In genomic region chr17:74758846-74759163, GRCh38 we compare ENCODE assay signal across 9 cellular contexts. TPM values are rescaled to one million over a fixed set of nuclear protein-coding genes. Genes with fewer than 3 reads are reported as not detected.
A peak's percentile ranks its signal among the peaks of the same experiment; 100 is the strongest.
DNase-seq lines count a peak whose midpoint lies in the region; ATAC-seq and TF ChIP-seq lines count a peak whose summit lies in the region.
"Had no signal": no experiment of that assay in that cellular context is flagged by ENCODE, and none has a peak within 500 bp of the region (broad histone marks: within the 10 kb centered on the region; RNA-seq: fewer than 3 reads in every experiment).

No MANE protein-coding gene starts in this region.

- no peaks in the 10 kb centered on the region for H3K36me3 ChIP-seq in Panc1 (ENCODE audit: control insufficient read depth, insufficient read depth, low read length)

- CTCF ChIA-PET in Panc1 (lab: Charles Lee), result interaction anchor here (0.6 to 1.2 kb wide), 2 partner anchors 9 to 12 kb away, joined by 3 to 5 read pairs; no protein-coding TSS in a partner anchor
- CTCF ChIA-PET in WTC11 (lab: Charles Lee), result interaction anchor here (0.9 to 6.7 kb wide), 9 partner anchors 9 to 193 kb away, joined by 4 to 115 read pairs (median 19); partner anchors contain the start of genes NAT9 and RAB37

- H3K4me1 ChIP-seq in Panc1 (ENCODE audit: control insufficient read depth, insufficient read depth, low read length), result peaks cover 42% of the 10 kb centered on the region
- peaks cover 26% of the 10 kb centered on the region for H3K4me1 ChIP-seq in foreskin keratinocyte

- intact Hi-C loops in activated CD4-positive, alpha-beta T cell treated with anti-CD3 and anti-CD28 coated beads, Interleukin-2, amount 10 ng/mL, durations not matched to agents 24 days and 14 days (cut with micrococcal nuclease), result loop anchor here (1.0 to 2.0 kb wide), 2 partner anchors 8 to 16 kb away; no protein-coding TSS in a partner anchor
- intact Hi-C loops in Panc1 (cut with micrococcal nuclease; ENCODE audit: unreplicated experiment), result no loop called here

- peak overlapping the region; percentile 74 for H3K4me3 Mint-ChIP-seq in activated CD4-positive, alpha-beta T cell treated with anti-CD3 and anti-CD28 coated beads, Interleukin-2, amount 10 ng/mL, durations not matched to agents 24 days and 14 days
- no peak overlapping the region for H3K4me3 Mint-ChIP-seq in WTC11

- H3K4me1 Mint-ChIP-seq in activated CD4-positive, alpha-beta T cell treated with anti-CD3 and anti-CD28 coated beads, Interleukin-2, amount 10 ng/mL, durations not matched to agents 24 days and 14 days, result peaks cover 57% of the 10 kb centered on the region
- peaks cover 52% of the 10 kb centered on the region for H3K4me1 Mint-ChIP-seq in WTC11

- H3K27ac Mint-ChIP-seq in activated CD4-positive, alpha-beta T cell treated with anti-CD3 and anti-CD28 coated beads, Interleukin-2, amount 10 ng/mL, durations not matched to agents 24 days and 14 days, result peak overlapping the region; percentile 78
- H3K27ac Mint-ChIP-seq in WTC11, result no peak overlapping the region

- H3K36me3 Mint-ChIP-seq in activated CD4-positive, alpha-beta T cell treated with anti-CD3 and anti-CD28 coated beads, Interleukin-2, amount 10 ng/mL, durations not matched to agents 24 days and 14 days (ENCODE audit: low read depth), result peaks cover 4% of the 10 kb centered on the region
- no peaks in the 10 kb centered on the region for H3K36me3 Mint-ChIP-seq in WTC11

- H3K27me3 Mint-ChIP-seq in activated CD4-positive, alpha-beta T cell treated with anti-CD3 and anti-CD28 coated beads, Interleukin-2, amount 10 ng/mL, durations not matched to agents 24 days and 14 days, result no peaks in the 10 kb centered on the region
- no peaks in the 10 kb centered on the region for H3K27me3 Mint-ChIP-seq in WTC11 (ENCODE audit: low read depth)

- in situ Hi-C loops in Panc1 (cut with HindIII; ENCODE audit: low pct_unique_long_range_greater_than_20kb, low sequenced_read_pairs), result no loop called here

- H3K27me3 ChIP-seq in Panc1 (ENCODE audit: control insufficient read depth, insufficient read depth, low read length), result no peaks in the 10 kb centered on the region
- H3K27me3 ChIP-seq in foreskin keratinocyte, result no peaks in the 10 kb centered on the region

- peak; percentile 72 for DNase-seq in activated CD4-positive, alpha-beta T cell treated with anti-CD3 and anti-CD28 coated beads, Interleukin-2, amount 10 ng/mL, durations not matched to agents 24 days and 14 days
- DNase-seq in activated CD4-positive, alpha-beta T cell treated with anti-CD3 and anti-CD28 coated beads, Interleukin-2, amount 50 U/mL, for 1 hour, result no peak
- DNase-seq in Panc1 (ENCODE audit: low read depth, low spot score), result no peak
- peak; percentile 40 to 63 for DNase-seq in foreskin keratinocyte
- no peak for DNase-seq in stimulated activated naive CD8-positive, alpha-beta T cell treated with anti-CD3 and anti-CD28 coated beads, Interleukin-15, Interleukin-2, amounts not matched to agents 100 U/mL and 50 U/mL, for 24 hours
- no peak for DNase-seq in HCEC 1CT
- no peak for DNase-seq in WTC11 (ENCODE audit: low spot score)

- TF ChIP-seq CTCF in Panc1 (IDR thresholded peaks at IDR 0.05) (no peak), foreskin keratinocyte (conservative IDR thresholded peaks at IDR 0.05) (peak; percentile 25), WTC11 (IDR thresholded peaks at IDR 0.05) (no peak)

- no TSS peak for BruUV-seq in Panc1 (replicated peaks; lab: Mats Ljungman, UMichigan)

- H3K9me3 ChIP-seq in Panc1 (ENCODE audit: control insufficient read depth, insufficient read depth, low read depth, low read length), result no peaks in the 10 kb centered on the region

- POLR2A ChIA-PET in Panc1 (lab: Charles Lee), result no interaction called here
- POLR2A ChIA-PET in WTC11 (lab: Charles Lee), result interaction anchor here (1.2 to 2.1 kb wide), 3 partner anchors 9 to 17 kb away, joined by 4 to 8 read pairs (median 6); no protein-coding TSS in a partner anchor

- no peak overlapping the region for H3K27ac ChIP-seq in Panc1 (ENCODE audit: low read length)
- peak overlapping the region; percentile 73 for H3K27ac ChIP-seq in foreskin keratinocyte

- ATAC-seq in Panc1 (peak; percentile 46; the same call in 1 of the 2 replicates), foreskin keratinocyte (peak; percentile 65), WTC11 (no peak), HG03045 (IDR thresholded peaks at IDR 0.05; ENCODE audit: unreplicated experiment) (no peak)
- peak; percentile 54 for ATAC-seq in stimulated activated naive CD8-positive, alpha-beta T cell treated with anti-CD3 and anti-CD28 coated beads, Interleukin-15, Interleukin-2, amounts not matched to agents 100 U/mL and 50 U/mL, for 24 hours

- H3K4me3 ChIP-seq in Panc1 (ENCODE audit: low read depth in 2 of 2, low read length in 2 of 2), result no peak overlapping the region

- H3K9me3 Mint-ChIP-seq in activated CD4-positive, alpha-beta T cell treated with anti-CD3 and anti-CD28 coated beads, Interleukin-2, amount 10 ng/mL, durations not matched to agents 24 days and 14 days, result no peaks in the 10 kb centered on the region
- H3K9me3 Mint-ChIP-seq in WTC11, result no peaks in the 10 kb centered on the region

TF ChIP-seq in WTC11, 78 proteins besides CTCF, POLR2A, EP300 and RAD21 (continues in another document):
- TF ChIP-seq MLX (CRISPR knock-in tag; IDR thresholded peaks at IDR 0.05) (no peak), PREB (CRISPR knock-in tag; IDR thresholded peaks at IDR 0.05; ENCODE audit: borderline replicate concordance) (no peak), TEAD1 (CRISPR knock-in tag; IDR thresholded peaks at IDR 0.05) (no peak), ZSCAN18 (CRISPR knock-in tag; IDR thresholded peaks at IDR 0.05) (no peak), SMAD3 (CRISPR knock-in tag; IDR thresholded peaks at IDR 0.05; ENCODE audit: borderline replicate concordance) (no peak)

RNA-seq across cellular contexts. Expression of gene NHERF1, which starts 10.4 kb away (rescaled TPM):
- 134 and 138 TPM in 2 replicates for total RNA-seq in activated CD4-positive, alpha-beta T cell treated with anti-CD3 and anti-CD28 coated beads, Interleukin-2, amount 10 ng/mL, durations not matched to agents 24 days and 14 days
- total RNA-seq in Panc1 (2021; ENCODE audit: unreplicated experiment) (90.8 TPM), foreskin keratinocyte (53.8 and 73.9 TPM in 2 replicates), WTC11 (2021) (86.9 to 111 TPM (median 97.1 TPM) in 3 replicates)
- 66.0 TPM for polyA plus RNA-seq in Panc1 (2012; ENCODE audit: insufficient read length)
- 67.8 and 95.0 TPM in 2 replicates for polyA plus RNA-seq in foreskin keratinocyte

RNA-seq across cellular contexts. Expression of gene NAT9, which starts 17.3 kb away (rescaled TPM):
- total RNA-seq in activated CD4-positive, alpha-beta T cell treated with anti-CD3 and anti-CD28 coated beads, Interleukin-2, amount 10 ng/mL, durations not matched to agents 24 days and 14 days, result 62.7 and 67.6 TPM in 2 replicates
- total RNA-seq in Panc1 (2021; ENCODE audit: unreplicated experiment) (90.1 TPM), foreskin keratinocyte (29.3 and 34.2 TPM in 2 replicates), WTC11 (2021) (66.0 to 71.2 TPM (median 67.1 TPM) in 3 replicates)
- polyA plus RNA-seq in Panc1 (2012; ENCODE audit: insufficient read length), result 59.6 TPM
- polyA plus RNA-seq in foreskin keratinocyte, result 32.4 and 35.0 TPM in 2 replicates

RNA-seq across cellular contexts. Expression of gene RAB37, which starts 21.7 kb away (rescaled TPM):
- 5.5 and 7.5 TPM in 2 replicates for total RNA-seq in activated CD4-positive, alpha-beta T cell treated with anti-CD3 and anti-CD28 coated beads, Interleukin-2, amount 10 ng/mL, durations not matched to agents 24 days and 14 days
- 1.5 TPM for total RNA-seq in Panc1 (2021; ENCODE audit: unreplicated experiment)
- 1.2 TPM for polyA plus RNA-seq in Panc1 (2012; ENCODE audit: insufficient read length)
- not detected in 2 replicates for total RNA-seq in foreskin keratinocyte
- not detected in 2 replicates for polyA plus RNA-seq in foreskin keratinocyte
- 8.8 to 9.4 TPM (median 8.9 TPM) in 3 replicates for total RNA-seq in WTC11 (2021)

RNA-seq across cellular contexts. Expression of gene CD300LF, which starts 46.1 kb away (rescaled TPM):
- not detected in 2 replicates for total RNA-seq in activated CD4-positive, alpha-beta T cell treated with anti-CD3 and anti-CD28 coated beads, Interleukin-2, amount 10 ng/mL, durations not matched to agents 24 days and 14 days
- total RNA-seq in Panc1 (2021; ENCODE audit: unreplicated experiment), result not detected
- polyA plus RNA-seq in Panc1 (2012; ENCODE audit: insufficient read length), result not detected
- not detected in 2 replicates for total RNA-seq in foreskin keratinocyte
- not detected in 2 replicates for polyA plus RNA-seq in foreskin keratinocyte
- not detected in 3 replicates for total RNA-seq in WTC11 (2021)
- total RNA-seq: lung microvascular endothelial cell had no signal

Comparison
In these comparisons a context has a peak if more than half of its experiments do, and no peak if none do; other contexts are left out.
1. DNase-seq: peak in activated CD4-positive, alpha-beta T cell treated with anti-CD3 and anti-CD28 coated beads, Interleukin-2, amount 10 ng/mL, durations not matched to agents 24 days and 14 days (single experiment) and foreskin keratinocyte (2 of 2); none in activated CD4-positive, alpha-beta T cell treated with anti-CD3 and anti-CD28 coated beads, Interleukin-2, amount 50 U/mL, for 1 hour (single experiment), Panc1 (single experiment), stimulated activated naive CD8-positive, alpha-beta T cell treated with anti-CD3 and anti-CD28 coated beads, Interleukin-15, Interleukin-2, amounts not matched to agents 100 U/mL and 50 U/mL, for 24 hours (single experiment), HCEC 1CT (single experiment) and WTC11 (single experiment).
2. ATAC-seq: peak in Panc1 (single experiment), foreskin keratinocyte (single experiment) and stimulated activated naive CD8-positive, alpha-beta T cell treated with anti-CD3 and anti-CD28 coated beads, Interleukin-15, Interleukin-2, amounts not matched to agents 100 U/mL and 50 U/mL, for 24 hours (single experiment); none in WTC11 (single experiment) and HG03045 (single experiment).